ENCODE assay signal across 8 cellular contexts in genomic region chr6:28683945-28684538, GRCh38.
DNase-seq lines count a peak whose midpoint lies in the region; ATAC-seq, FAIRE-seq and TF ChIP-seq lines count a peak whose summit lies in the region.

No MANE protein-coding gene starts in this region.

- ATAC-seq in GM18498 (IDR thresholded peaks at IDR 0.05; ENCODE audit: unreplicated experiment) (no peak), HG02938 (IDR thresholded peaks at IDR 0.05; ENCODE audit: unreplicated experiment) (no peak), GM21447 (IDR thresholded peaks at IDR 0.05; ENCODE audit: unreplicated experiment) (no peak)

- FAIRE-seq in GM12891 (lab: Jason Lieb, UNC): peak; percentile 68

- no peak overlapping the region for H3K4me3 ChIP-seq in BLaER1

- TF ChIP-seq POLR2A in GM12891 (IDR thresholded peaks at IDR 0.05; ENCODE audit: low read depth, low read length): no peak

- no peaks in the 10 kb centered on the region for H3K9me3 ChIP-seq in BLaER1

- H4K20me1 ChIP-seq in BLaER1: no peaks in the 10 kb centered on the region

- H3K4me1 ChIP-seq in BLaER1: peaks cover 27% of the 10 kb centered on the region

- H3K27me3 ChIP-seq in BLaER1: no peaks in the 10 kb centered on the region

- no peak for DNase-seq in GM12891 (ENCODE audit: insufficient read length, low spot score)
- DNase-seq in NCI-H2196 (lab: John Stamatoyannopoulos, UW; ENCODE audit: unreplicated experiment): peak; percentile 22
- peak; percentile 41 for DNase-seq in amniotic epithelial cell (ENCODE audit: low read depth)
- DNase-seq in kidney glomerular epithelial cell (lab: John Stamatoyannopoulos, UW): peak; percentile 51

- H3K4me2 ChIP-seq in BLaER1: peak overlapping the region; percentile 70

- H3K9ac ChIP-seq in BLaER1: no peak overlapping the region

- no peak overlapping the region for H3K27ac ChIP-seq in BLaER1

- no peaks in the 10 kb centered on the region for H3K36me3 ChIP-seq in BLaER1

TF ChIP-seq in GM12891, 5 proteins besides CTCF, POLR2A, EP300 and RAD21:
- TF ChIP-seq PAX5 (IDR thresholded peaks at IDR 0.05; ENCODE audit: insufficient read depth, low read length, severe bottlenecking) (no peak), POU2F2 (IDR thresholded peaks at IDR 0.05; ENCODE audit: low read depth, low read length) (no peak), TAF1 (IDR thresholded peaks at IDR 0.05; ENCODE audit: low read depth, low read length) (no peak), POLR2AphosphoS5 (IDR thresholded peaks at IDR 0.05; ENCODE audit: low read depth, low read length) (no peak), SPI1 (IDR thresholded peaks at IDR 0.05; ENCODE audit: low read depth, low read length) (no peak)
